In the genomic region with DNA sequence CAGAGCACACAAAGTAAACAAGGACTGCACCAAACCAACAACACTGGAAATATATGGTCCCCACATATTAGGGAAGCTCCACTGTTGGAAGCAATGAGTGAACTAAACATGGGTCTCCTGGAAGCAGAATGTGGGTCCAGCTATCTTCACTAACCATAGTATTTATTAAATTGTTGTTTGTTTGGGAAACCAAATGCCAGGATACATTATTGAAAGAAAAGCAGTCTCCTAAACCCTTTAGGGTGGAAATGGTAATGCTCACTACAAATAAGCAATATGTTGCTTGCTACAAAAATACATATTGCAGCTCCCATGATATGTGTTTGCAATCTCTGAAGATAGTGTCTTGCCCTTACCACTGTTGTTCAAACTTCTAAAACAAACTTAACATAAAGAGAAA, we compare ENCODE assay signal across 17 cellular contexts. TPM values are rescaled to one million over a fixed set of nuclear protein-coding genes. Genes with fewer than 3 reads are reported as not detected.
DNase-seq lines count a peak whose midpoint lies in the region; ATAC-seq and TF ChIP-seq lines count a peak whose summit lies in the region.
"Had no signal": no experiment of that assay in that cellular context is flagged by ENCODE, and none has a peak within 500 bp of the region (broad histone marks: within the 10 kb centered on the region; RNA-seq: fewer than 3 reads in every experiment).

No MANE protein-coding gene starts in this region.

- intact Hi-C loops in IMR-90 (cut with micrococcal nuclease) (loop anchor here (5.0 kb wide), 2 partner anchors 1083 to 1188 kb away; no protein-coding TSS in a partner anchor), tibial artery (cut with DNase I; ENCODE audit: low total_unique reads) (no loop called here)

- no peak overlapping the region for H2AFZ ChIP-seq in IMR-90 (replicated peaks; ENCODE audit: low read length, poor library complexity)
- H2AFZ ChIP-seq: PC-9 had no signal

- no peak overlapping the region for H2BK20ac ChIP-seq in IMR-90 (ENCODE audit: low read depth, low read length)

- H3K4me3 Mint-ChIP-seq in endodermal cell: no peak overlapping the region
- H3K4me3 Mint-ChIP-seq in natural killer cell treated with Interleukin-12 subunit alpha and Interleukin-12 subunit beta and Interleukin-15 and Interleukin-18, amount 100 ng/mL, for 72 hours: no peak overlapping the region
- H3K4me3 Mint-ChIP-seq: activated naive CD8-positive, alpha-beta T cell treated with anti-CD3 and anti-CD28 coated beads, Interleukin-2, amount 50 U/mL, for 24 hours; activated T-helper 17 cell treated with anti-CD3 and anti-CD28 coated beads, Interleukin-2, amount 50 U/mL, for 72 hours; natural killer cell had no signal

- H2BK15ac ChIP-seq in IMR-90 (ENCODE audit: low read depth, low read length): no peak overlapping the region

- CTCF ChIA-PET in IMR-90 (lab: Yijun Ruan, JAX): interaction anchor here (0.5 to 0.6 kb wide), 3 partner anchors 38 to 1408 kb away, joined by 3 read pairs; no protein-coding TSS in a partner anchor

- no TSS peak for BruUV-seq in IMR-90 (replicated peaks; lab: Mats Ljungman, UMichigan)

- peaks cover 39% of the 10 kb centered on the region for H3K27me3 Mint-ChIP-seq in endodermal cell (ENCODE audit: insufficient read depth)
- peaks cover 3 to 16% of the 10 kb centered on the region in 2 donors for H3K27me3 Mint-ChIP-seq in natural killer cell treated with Interleukin-12 subunit alpha and Interleukin-12 subunit beta and Interleukin-15 and Interleukin-18, amount 100 ng/mL, for 72 hours

- H3K23ac ChIP-seq in IMR-90 (ENCODE audit: low read depth, low read length): no peak overlapping the region

- ATAC-seq in IMR-90 (ENCODE audit: low read depth): no peak
- no peak for ATAC-seq in natural killer cell treated with Interleukin-12 subunit alpha and Interleukin-12 subunit beta and Interleukin-15 and Interleukin-18, amount 100 ng/mL, for 72 hours
- ATAC-seq: activated naive CD8-positive, alpha-beta T cell treated with anti-CD3 and anti-CD28 coated beads, Interleukin-2, amount 50 U/mL, for 24 hours; activated T-helper 17 cell treated with anti-CD3 and anti-CD28 coated beads, Interleukin-2, amount 50 U/mL, for 72 hours; natural killer cell had no signal

- H3K79me1 ChIP-seq in IMR-90 (ENCODE audit: low read depth in 1 of 2, low read length in 2 of 2): peaks cover 0 to 24% of the 10 kb centered on the region in 2 experiments; a peak in 2 of 4 replicates

- peaks cover 6% of the 10 kb centered on the region for H3K4me1 Mint-ChIP-seq in endodermal cell
- H3K4me1 Mint-ChIP-seq in natural killer cell treated with Interleukin-12 subunit alpha and Interleukin-12 subunit beta and Interleukin-15 and Interleukin-18, amount 100 ng/mL, for 72 hours (ENCODE audit: low read depth in 2 of 2): peaks cover 15 to 16% of the 10 kb centered on the region in 2 donors

- no peak overlapping the region for H3K18ac ChIP-seq in IMR-90 (ENCODE audit: low read depth, low read length)

- no peak overlapping the region for H4K91ac ChIP-seq in IMR-90 (ENCODE audit: insufficient read depth, low read depth, low read length)

- TF ChIP-seq RAD21 in IMR-90 (IDR thresholded peaks at IDR 0.05; ENCODE audit: low read length): no peak

- no peak for TF ChIP-seq POLR2A in IMR-90 (IDR thresholded peaks at IDR 0.05; ENCODE audit: low read depth, low read length)

- H3K56ac ChIP-seq in IMR-90 (ENCODE audit: extremely low read depth, insufficient read depth, low read length): no peak overlapping the region; the same call in 1 of the 2 replicates

- H3K27me3 ChIP-seq in IMR-90 (ENCODE audit: control insufficient read depth, insufficient read depth, low read length) (no peaks in the 10 kb centered on the region), muscle layer of duodenum (ENCODE audit: low read depth, low read length) (no peaks in the 10 kb centered on the region), tibial artery (no peaks in the 10 kb centered on the region), endodermal cell (ENCODE audit: control insufficient read depth, insufficient read depth, low read length, poor library complexity, severe bottlenecking) (peaks cover 39% of the 10 kb centered on the region)

- peak overlapping the region; percentile 44; the same call in 1 of the 2 replicates for H3K4me2 ChIP-seq in IMR-90 (ENCODE audit: low read depth, low read length)
- H3K4me2 ChIP-seq: PC-9 had no signal

- H3K27ac ChIP-seq in IMR-90 (ENCODE audit: insufficient read depth, low read length) (no peak overlapping the region), coronary artery (peak overlapping the region in 1 of 2 donors; percentile 4), muscle layer of duodenum (ENCODE audit: low read length) (peak overlapping the region; percentile 27), tibial artery (peak overlapping the region; percentile 96 to 99), endodermal cell (ENCODE audit: low read depth, low read length) (no peak overlapping the region)
- H3K27ac ChIP-seq: PC-9 had no signal

- no peak overlapping the region for H3K9ac ChIP-seq in IMR-90 (ENCODE audit: low read depth, low read length)
- no peak overlapping the region for H3K9ac ChIP-seq in endodermal cell (ENCODE audit: extremely low read depth, low read length, poor library complexity, severe bottlenecking)

- H2BK120ac ChIP-seq in IMR-90 (ENCODE audit: low read depth, low read length): no peak overlapping the region

- H3K9me3 ChIP-seq in IMR-90 (ENCODE audit: control insufficient read depth, insufficient read depth, low read length) (no peaks in the 10 kb centered on the region), muscle layer of duodenum (ENCODE audit: control insufficient read depth in 1 of 2, low read length in 2 of 2) (no peaks in the 10 kb centered on the region), tibial artery (no peaks in the 10 kb centered on the region), endodermal cell (ENCODE audit: control insufficient read depth, low read length) (no peaks in the 10 kb centered on the region)

- H3K4me1 ChIP-seq in IMR-90 (ENCODE audit: control insufficient read depth, insufficient read depth, low read length) (peaks cover 2% of the 10 kb centered on the region; the same call in 1 of the 2 replicates), muscle layer of duodenum (ENCODE audit: control insufficient read depth in 1 of 2, insufficient read depth in 2 of 2, low read length in 2 of 2) (peaks cover 0 to 11% of the 10 kb centered on the region in 2 donors), tibial artery (peaks cover 0 to 38% (median 3%) of the 10 kb centered on the region in 4 donors), endodermal cell (ENCODE audit: control insufficient read depth, insufficient read depth, low read length) (no peaks in the 10 kb centered on the region)

- H3K4me3 ChIP-seq in IMR-90 (ENCODE audit: insufficient read depth, low read depth, low read length) (peak overlapping the region; percentile 6; the same call in 1 of the 2 replicates), coronary artery (peak overlapping the region; percentile 78), muscle layer of duodenum (ENCODE audit: low read depth in 1 of 2, low read length in 2 of 2) (peak overlapping the region; percentile 51 to 84), tibial artery (peak overlapping the region in 1 of 2 donors; percentile 91), endodermal cell (ENCODE audit: low read length) (no peak overlapping the region)
- H3K4me3 ChIP-seq: PC-9 had no signal

- H2BK5ac ChIP-seq in IMR-90 (ENCODE audit: low read depth, low read length, poor library complexity, severe bottlenecking): peak overlapping the region; percentile 17

- H3K36me3 Mint-ChIP-seq in endodermal cell (ENCODE audit: low read depth): no peaks in the 10 kb centered on the region
- H3K36me3 Mint-ChIP-seq in natural killer cell treated with Interleukin-12 subunit alpha and Interleukin-12 subunit beta and Interleukin-15 and Interleukin-18, amount 100 ng/mL, for 72 hours: no peaks in the 10 kb centered on the region
- H3K36me3 Mint-ChIP-seq: natural killer cell had no signal

- POLR2A ChIA-PET in IMR-90 (lab: Charles Lee; ENCODE audit: unreplicated experiment): no interaction called here

- no peaks in the 10 kb centered on the region for H3K9me3 Mint-ChIP-seq in endodermal cell
- H3K9me3 Mint-ChIP-seq in natural killer cell treated with Interleukin-12 subunit alpha and Interleukin-12 subunit beta and Interleukin-15 and Interleukin-18, amount 100 ng/mL, for 72 hours: no peaks in the 10 kb centered on the region
- H3K9me3 Mint-ChIP-seq: activated naive CD8-positive, alpha-beta T cell treated with anti-CD3 and anti-CD28 coated beads, Interleukin-2, amount 50 U/mL, for 24 hours; activated T-helper 17 cell treated with anti-CD3 and anti-CD28 coated beads, Interleukin-2, amount 50 U/mL, for 72 hours; natural killer cell had no signal

- no peaks in the 10 kb centered on the region for H3K36me3 ChIP-seq in IMR-90 (ENCODE audit: control insufficient read depth, insufficient read depth, low read length)
- peaks cover 0 to 8% of the 10 kb centered on the region in 2 donors for H3K36me3 ChIP-seq in muscle layer of duodenum (ENCODE audit: control insufficient read depth in 1 of 2, insufficient read depth in 2 of 2, low read length in 2 of 2)
- no peaks in the 10 kb centered on the region for H3K36me3 ChIP-seq in tibial artery
- H3K36me3 ChIP-seq in endodermal cell (ENCODE audit: control insufficient read depth, insufficient read depth, low read length): no peaks in the 10 kb centered on the region

- H3K4ac ChIP-seq in IMR-90 (ENCODE audit: low read depth, low read length): no peak overlapping the region

- no peak overlapping the region for H4K5ac ChIP-seq in IMR-90 (ENCODE audit: low read depth, low read length)

- H3K27ac Mint-ChIP-seq in endodermal cell: no peak overlapping the region
- no peak overlapping the region for H3K27ac Mint-ChIP-seq in natural killer cell treated with Interleukin-12 subunit alpha and Interleukin-12 subunit beta and Interleukin-15 and Interleukin-18, amount 100 ng/mL, for 72 hours
- H3K27ac Mint-ChIP-seq: activated naive CD8-positive, alpha-beta T cell treated with anti-CD3 and anti-CD28 coated beads, Interleukin-2, amount 50 U/mL, for 24 hours; activated T-helper 17 cell treated with anti-CD3 and anti-CD28 coated beads, Interleukin-2, amount 50 U/mL, for 72 hours had no signal

- no peak overlapping the region for H2AK9ac ChIP-seq in IMR-90 (replicated peaks; ENCODE audit: low read depth, low read length, poor library complexity)

- no peak for TF ChIP-seq CTCF in IMR-90 (conservative IDR thresholded peaks at IDR 0.05; ENCODE audit: low read depth, low read length)
- no peak for TF ChIP-seq CTCF in coronary artery (IDR thresholded peaks at IDR 0.05)
- TF ChIP-seq CTCF in tibial artery (IDR thresholded peaks at IDR 0.05): no peak
- TF ChIP-seq CTCF in endodermal cell (conservative IDR thresholded peaks at IDR 0.05): no peak

- in situ Hi-C loops in IMR-90 (cut with MboI; ENCODE audit: low sequenced_read_pairs): no loop called here

- H3K14ac ChIP-seq in IMR-90 (replicated peaks; ENCODE audit: low read depth, low read length): peak overlapping the region; percentile 3; the same call in 1 of the 2 replicates

- no peaks in the 10 kb centered on the region for H3K9me1 ChIP-seq in IMR-90 (ENCODE audit: insufficient read depth, low read length)

- no peaks in the 10 kb centered on the region for H4K20me1 ChIP-seq in IMR-90 (ENCODE audit: insufficient read depth, low read length)

- dilution Hi-C loops in IMR-90 (cut with HindIII; ENCODE audit: low sequenced_read_pairs, unreplicated experiment): no loop called here

- H4K8ac ChIP-seq in IMR-90 (ENCODE audit: low read depth in 2 of 2, low read length in 2 of 2): 0 out of 4 replicates have a peak overlapping the region, but pooled peaks of 1 of the 2 experiments have one; percentile 4

- no peak overlapping the region; the same call in 1 of the 2 replicates for H2AK5ac ChIP-seq in IMR-90 (ENCODE audit: low read depth, low read length)

- no peak for DNase-seq in IMR-90
- no peak for DNase-seq in coronary artery (ENCODE audit: low spot score)
- DNase-seq in tibial artery: no peak
- DNase-seq in NCI-H1092 (lab: John Stamatoyannopoulos, UW): no peak
- DNase-seq in endodermal cell: no peak
- no peak for DNase-seq in natural killer cell treated with Interleukin-12 subunit alpha and Interleukin-12 subunit beta and Interleukin-15 and Interleukin-18, amount 100 ng/mL, for 72 hours (ENCODE audit: low spot score)
- DNase-seq: activated naive CD8-positive, alpha-beta T cell treated with anti-CD3 and anti-CD28 coated beads, Interleukin-2, amount 50 U/mL, for 24 hours; effector CD4-positive, alpha-beta T cell; mammary epithelial cell; natural killer cell; NCI-H1092 treated with DMSO at 0.1 percent for 48 hours; NCI-H774; PC-9; stimulated activated naive CD4-positive, alpha-beta T cell treated with Interleukin-2 at 50 U/mL for 16 hours had no signal

RNA-seq across cellular contexts. Expression of a gene that starts 2.2 kb away (rescaled TPM):
- 9.1 and 13.1 TPM in 2 replicates for total RNA-seq in IMR-90 (2012; rRNA removed)
- polyA plus RNA-seq in IMR-90 (2012; rRNA removed): 3.7 and 5.1 TPM in 2 replicates
- polyA plus RNA-seq in IMR-90 (2012; cell fraction: cytosol; rRNA removed): 0.33 and 0.47 TPM in 2 replicates
- 0.28 and 3.2 TPM in 2 replicates for polyA plus RNA-seq in IMR-90 (2012; cell fraction: nucleus; rRNA removed; ENCODE audit: low replicate concordance)
- 1 to 10 TPM; 1.5 to 2.1 TPM for total RNA-seq in endodermal cell
- 1.7 TPM for polyA plus RNA-seq in endodermal cell (2013, experiment 1 of 2)
- polyA plus RNA-seq in endodermal cell (2013, experiment 2 of 2): 1.7 TPM
- not detected for total RNA-seq in natural killer cell treated with Interleukin-12 subunit alpha and Interleukin-12 subunit beta and Interleukin-15 and Interleukin-18, amount 100 ng/mL, for 72 hours
- total RNA-seq: activated T-helper 17 cell treated with anti-CD3 and anti-CD28 coated beads, Interleukin-2, amount 50 U/mL, for 72 hours; SK-MEL-5 had no signal

Comparison
In these comparisons a context has a peak if more than half of its experiments do, and no peak if none do; other contexts are left out.
1. H3K27ac ChIP-seq: peak in muscle layer of duodenum (single experiment) and tibial artery (2 of 2); none in IMR-90 (single experiment) and endodermal cell (single experiment).